Comparison of ENCODE assay signal across 31 cellular contexts in genomic region chr14:79855789-79856188, GRCh38.
"Had no signal": no experiment of that assay in that cellular context is flagged by ENCODE, and none has a peak within 500 bp of the region (broad histone marks: within the 10 kb centered on the region; RNA-seq: fewer than 3 reads in every experiment).

No MANE protein-coding gene starts in this region.

- H3K27ac ChIP-seq: hepatocyte, left ventricle myocardium inferior, pancreas, psoas muscle, right atrium auricular region, skin epidermis, stomach, suprapubic skin, transverse colon had no signal

- H3K4me3 ChIP-seq: adrenal gland, hepatocyte, left ventricle myocardium inferior, pancreas, psoas muscle, right atrium auricular region, skin epidermis, stomach, suprapubic skin, transverse colon, uterus had no signal

- DNase-seq: activated CD4-positive, alpha-beta T cell treated with anti-CD3 and anti-CD28 coated beads for 36 hours; activated CD4-positive, alpha-beta T cell treated with anti-CD3 and anti-CD28 coated beads, Interleukin-2, amount 50 U/mL, for 4 hours; activated CD8-positive, alpha-beta memory T cell treated with anti-CD3 and anti-CD28 coated beads for 24 hours; activated CD8-positive, alpha-beta memory T cell treated with anti-CD3 and anti-CD28 coated beads, Interleukin-2, amount 50 U/mL, for 4 hours; activated T-cell treated with anti-CD3 and anti-CD28 coated beads, Interleukin-2, amount 50 U/mL, for 24 hours; adrenal gland; dermis blood vessel endothelial cell; effector CD8-positive, alpha-beta T cell; glutamatergic neuron; immature natural killer cell; left ventricle myocardium inferior; mammary epithelial cell; midbrain; pancreas; psoas muscle; stimulated activated CD4-positive, alpha-beta T cell treated with anti-CD3 and anti-CD28 coated beads, Interleukin-1b, Interleukin-23, amount 100 ng/mL, for 48 hours; stomach; T1000; transverse colon; uterus had no signal

- ATAC-seq: activated CD4-positive, alpha-beta T cell treated with anti-CD3 and anti-CD28 coated beads for 36 hours; activated naive CD4-positive, alpha-beta T cell treated with anti-CD3 and anti-CD28 coated beads, Interleukin-2, amount 50 U/mL, for 72 hours; activated T-helper 17 cell treated with anti-CD3 and anti-CD28 coated beads, Interleukin-2, amount 50 U/mL, for 72 hours; esophagus mucosa; natural killer cell treated with Interleukin-12 subunit alpha and Interleukin-12 subunit beta and Interleukin-15 and Interleukin-18, amount 100 ng/mL, for 72 hours; pancreas; psoas muscle; stimulated activated effector memory CD8-positive, alpha-beta T cell treated with anti-CD3 and anti-CD28 coated beads, Interleukin-12 subunit alpha, Interleukin-12 subunit beta, amount 100 ng/mL, for 72 hours; WTC11 had no signal

- FAIRE-seq: bronchial epithelial cell had no signal

- H3K4me1 ChIP-seq: adrenal gland, left ventricle myocardium inferior, pancreas, psoas muscle, right atrium auricular region, stomach, suprapubic skin, transverse colon, uterus had no signal

- H3K27me3 ChIP-seq: adrenal gland, hepatocyte, pancreas, right atrium auricular region, stomach, suprapubic skin, transverse colon, uterus had no signal

- H3K9me3 ChIP-seq: adrenal gland, left ventricle myocardium inferior, pancreas, psoas muscle, right atrium auricular region, stomach, suprapubic skin, transverse colon, uterus had no signal

- H3K36me3 ChIP-seq: adrenal gland, left ventricle myocardium inferior, pancreas, right atrium auricular region, stomach, suprapubic skin, transverse colon, uterus had no signal
